ENCODE assay signal across 14 cellular contexts in genomic region chr1:111462368-111463028, GRCh38. TPM values are rescaled to one million over a fixed set of nuclear protein-coding genes. Genes with fewer than 3 reads are reported as not detected.
A peak's percentile ranks its signal among the peaks of the same experiment; 100 is the strongest.
DNase-seq lines count a peak whose midpoint lies in the region; ATAC-seq, FAIRE-seq and TF ChIP-seq lines count a peak whose summit lies in the region.
"Had no signal": no experiment of that assay in that cellular context is flagged by ENCODE, and none has a peak within 500 bp of the region (broad histone marks: within the 10 kb centered on the region; RNA-seq: fewer than 3 reads in every experiment).

No MANE protein-coding gene starts in this region.

- POLR2A ChIA-PET in H1 (lab: Charles Lee; ENCODE audit: partially characterized antibody): interaction anchor here (1.5 to 2.2 kb wide), 3 partner anchors 10 to 15 kb away, joined by 3 to 13 read pairs (median 5); partner anchors contain the start of gene WDR77

- no peak overlapping the region for H3K23ac ChIP-seq in H1 (ENCODE audit: insufficient read length)

- no peak overlapping the region for H2AFZ ChIP-seq in ACC112 (ENCODE audit: low read length, unreplicated experiment)
- H2AFZ ChIP-seq in H1 (ENCODE audit: low read length): no peak overlapping the region

- H2AK5ac ChIP-seq in H1 (ENCODE audit: low read depth, low read length): no peak overlapping the region

- no peak for TF ChIP-seq EP300 in H1 (IDR thresholded peaks at IDR 0.05; ENCODE audit: borderline replicate concordance in 1 of 2, low read depth in 2 of 2, low read length in 2 of 2)

- H4K8ac ChIP-seq in H1 (ENCODE audit: extremely low read depth, insufficient read depth, low read length): no peak overlapping the region

- no peak overlapping the region for H2BK12ac ChIP-seq in H1 (ENCODE audit: low read depth, low read length)

- no peak overlapping the region for H3K56ac ChIP-seq in H1 (replicated peaks; ENCODE audit: insufficient read length, low read depth, low read length)

- no peak for TF ChIP-seq POLR2A in H1 (IDR thresholded peaks at IDR 0.05; ENCODE audit: control extremely low read depth in 1 of 2, low read depth in 2 of 2, low read length in 2 of 2)

- H3K4me2 ChIP-seq in H1 (ENCODE audit: insufficient read depth in 1 of 2, low read depth in 2 of 2, low read length in 2 of 2): no peak overlapping the region

- peaks cover 17% of the 10 kb centered on the region for H3K4me1 ChIP-seq in ACC112 (ENCODE audit: control insufficient read depth, insufficient read depth, low read length, unreplicated experiment)
- no peaks in the 10 kb centered on the region for H3K4me1 ChIP-seq in H1 (replicated peaks in 1 of 4; ENCODE audit: control insufficient read depth in 3 of 4, insufficient read depth in 4 of 4, low read length in 3 of 4)

- no peaks in the 10 kb centered on the region for H4K20me1 ChIP-seq in H1 (replicated peaks in 1 of 2; ENCODE audit: control insufficient read depth in 1 of 2, insufficient read depth in 2 of 2, low read length in 2 of 2)

- H2BK20ac ChIP-seq in H1 (ENCODE audit: low read length): no peak overlapping the region

- peaks cover 38% of the 10 kb centered on the region for H3K36me3 Mint-ChIP-seq in nephron progenitor cell (ENCODE audit: low read depth)

- TF ChIP-seq RAD21 in H1 (IDR thresholded peaks at IDR 0.05 in 1 of 2, conservative IDR thresholded peaks at IDR 0.05 in 1 of 2; ENCODE audit: low read depth in 2 of 2, low read length in 2 of 2): no peak

- no peaks in the 10 kb centered on the region for H3K79me1 ChIP-seq in H1 (ENCODE audit: low read depth, low read length)

- DNase-seq in H1 (ENCODE audit: low read depth in 1 of 2, low spot score in 2 of 2) (no peak), nephron progenitor cell (no peak), NCI-H345 treated with DMSO at 0.1 percent for 48 hours (lab: John Stamatoyannopoulos, UW; ENCODE audit: unreplicated experiment) (no peak), NCI-H1105 treated with DMSO at 0.1 percent for 48 hours (lab: John Stamatoyannopoulos, UW) (no peak), cortex of kidney (lab: John Stamatoyannopoulos, UW) (no peak)
- DNase-seq: C1 segment of cervical spinal cord, Caco-2, KBM-7 had no signal

- no peaks in the 10 kb centered on the region for H3K23me2 ChIP-seq in H1 (ENCODE audit: low read depth, low read length)

- no peaks in the 10 kb centered on the region for H3K9me3 Mint-ChIP-seq in nephron progenitor cell

- no peaks in the 10 kb centered on the region for H3K4me1 Mint-ChIP-seq in nephron progenitor cell

- no peaks in the 10 kb centered on the region for H3K27me3 ChIP-seq in ACC112 (ENCODE audit: insufficient read depth, low read length)
- no peaks in the 10 kb centered on the region for H3K27me3 ChIP-seq in H1 (replicated peaks in 1 of 4; ENCODE audit: control insufficient read depth in 3 of 4, extremely low read depth in 1 of 4, insufficient read depth in 3 of 4, low read length in 3 of 4)

- H3K14ac ChIP-seq in H1 (ENCODE audit: insufficient read length): no peak overlapping the region

- no peaks in the 10 kb centered on the region for H3K79me2 ChIP-seq in ACC112 (ENCODE audit: control insufficient read depth, insufficient read depth, low read length, unreplicated experiment)
- no peaks in the 10 kb centered on the region for H3K79me2 ChIP-seq in H1 (ENCODE audit: control insufficient read depth in 1 of 2, insufficient read depth in 2 of 2, low read length in 2 of 2)

- H4K5ac ChIP-seq in H1 (ENCODE audit: insufficient read length, low read depth, low read length): no peak overlapping the region

- CTCF ChIA-PET in H1 (lab: Charles Lee; ENCODE audit: partially characterized antibody): interaction anchor here (0.6 to 1.5 kb wide), 7 partner anchors 9 to 635 kb away, joined by 3 to 4 read pairs (median 3); no protein-coding TSS in a partner anchor

- no peak overlapping the region for H2BK120ac ChIP-seq in H1 (replicated peaks; ENCODE audit: low read depth, low read length)

- H3K36me3 ChIP-seq in ACC112 (ENCODE audit: insufficient read depth, low read length) (peaks cover 30% of the 10 kb centered on the region), H1 (ENCODE audit: control insufficient read depth in 2 of 4, insufficient read depth in 4 of 4, low read length in 3 of 4) (peaks cover 5 to 43% (median 26%) of the 10 kb centered on the region in 4 experiments; a peak in 7 of 8 replicates)

- no peak for TF ChIP-seq CTCF in H1 (IDR thresholded peaks at IDR 0.05; ENCODE audit: control extremely low read depth in 1 of 3, insufficient read depth in 1 of 3, low read depth in 1 of 3, low read length in 3 of 3)
- no peak for TF ChIP-seq CTCF in nephron progenitor cell (IDR thresholded peaks at IDR 0.05)

- peak overlapping the region; percentile 1 for H3K27ac Mint-ChIP-seq in nephron progenitor cell

- no peak overlapping the region for H2BK15ac ChIP-seq in H1 (ENCODE audit: low read length)

- no peak overlapping the region for H4K91ac ChIP-seq in H1 (replicated peaks; ENCODE audit: insufficient read length, low read length)

- no peak overlapping the region for H3K9ac ChIP-seq in H1 (replicated peaks in 1 of 4; ENCODE audit: extremely low read depth in 1 of 4, low read depth in 3 of 4, low read length in 3 of 4)

- H3K18ac ChIP-seq in H1 (ENCODE audit: extremely low read depth, low read length): no peak overlapping the region

- no peaks in the 10 kb centered on the region for H3K9me3 ChIP-seq in H1 (ENCODE audit: insufficient read depth in 2 of 2, low read depth in 1 of 2, low read length in 1 of 2)
- H3K9me3 ChIP-seq: Caco-2 had no signal

- WGBS in H1 (ENCODE audit: extremely low coverage in 1 of 2, insufficient coverage in 1 of 2, insufficient read length in 1 of 2, insufficient replicate concordance in 2 of 2, low coverage in 1 of 2, low lambda C conversion rate in 2 of 2, missing lambda C conversion rate in 1 of 2), 2 experiments: 89% methylated on average over 4 of the region's 4 CpGs; no CpG with 5 or more reads in 1 of the 2 experiments

- FAIRE-seq in G401.6 (lab: Jason Lieb, UNC) (peak; percentile 81), H1 (lab: Jason Lieb, UNC) (no peak)

- H3K4me3 ChIP-seq in ACC112 (ENCODE audit: low read depth, low read length): no peak overlapping the region
- no peak overlapping the region for H3K4me3 ChIP-seq in H1 (ENCODE audit: extremely low read depth in 1 of 4, insufficient read depth in 2 of 4, low read depth in 3 of 4, low read length in 4 of 4)
- H3K4me3 ChIP-seq: SK-N-MC had no signal

- H3K27ac ChIP-seq in ACC112 (ENCODE audit: low read depth, low read length): 0 out of 2 replicates have a peak overlapping the region, but pooled peaks have one; percentile 34
- H3K27ac ChIP-seq in H1 (ENCODE audit: low read depth, low read length): no peak overlapping the region
- H3K27ac ChIP-seq: SK-N-MC had no signal

- no peak for ATAC-seq in HG03025 (IDR thresholded peaks at IDR 0.05; ENCODE audit: low FRiP score, unreplicated experiment)
- ATAC-seq: PC-3 had no signal

- no peak overlapping the region for H2BK5ac ChIP-seq in H1 (ENCODE audit: low read depth, low read length)

- no peak overlapping the region for H3K4ac ChIP-seq in H1 (replicated peaks; ENCODE audit: insufficient read length, low read depth, low read length)

- no peak overlapping the region for H3K4me3 Mint-ChIP-seq in nephron progenitor cell

- no peaks in the 10 kb centered on the region for H3K27me3 Mint-ChIP-seq in nephron progenitor cell (ENCODE audit: low read depth, poor library complexity)

RNA-seq across cellular contexts. Expression of gene C1orf162, which starts 11.3 kb away (rescaled TPM):
- 0.13 and 0.42 TPM in 2 replicates for total RNA-seq in H1 (2021; fragmentation: NEBNext Ultra II Directional; extraction: Animal tissue kit (Norgen Biotek cat#: 25700))
- 0.42 and 0.86 TPM in 2 replicates for polyA plus RNA-seq in H1 (2011; rRNA removed)
- 0.28 TPM for polyA plus RNA-seq in H1 (2011; cell fraction: cytosol; rRNA removed)
- polyA plus RNA-seq in H1 (2011; cell fraction: nucleus; rRNA removed): 0.57 TPM
- 0.20 to 0.36 TPM (median 0.31 TPM) in 4 replicates for polyA plus RNA-seq in H1 (2012, experiment 1 of 2)
- not detected for polyA plus RNA-seq in H1 (2012, experiment 2 of 2)
- polyA plus RNA-seq in H1 (2013, experiment 1 of 2): 0.61 TPM
- polyA plus RNA-seq in H1 (2013, experiment 2 of 2): 0.46 TPM
- 0.12 and 0.47 TPM in 2 replicates for polyA minus RNA-seq in H1 (2011; rRNA and poly(A)+ RNA removed)
- polyA minus RNA-seq in H1 (2011; cell fraction: cytosol; rRNA and poly(A)+ RNA removed): not detected
- polyA minus RNA-seq in H1 (2011; cell fraction: nucleus; rRNA and poly(A)+ RNA removed): not detected

RNA-seq across cellular contexts. Expression of gene ATP5PB, which starts 13.2 kb away (rescaled TPM):
- total RNA-seq in H1 (2021; fragmentation: NEBNext Ultra II Directional; extraction: Animal tissue kit (Norgen Biotek cat#: 25700)): 252 and 262 TPM in 2 replicates
- 129 and 232 TPM in 2 replicates for polyA plus RNA-seq in H1 (2011; rRNA removed)
- 240 TPM for polyA plus RNA-seq in H1 (2011; cell fraction: cytosol; rRNA removed)
- 68.5 TPM for polyA plus RNA-seq in H1 (2011; cell fraction: nucleus; rRNA removed)
- polyA plus RNA-seq in H1 (2012, experiment 1 of 2): 258 to 301 TPM (median 287 TPM) in 4 replicates
- polyA plus RNA-seq in H1 (2012, experiment 2 of 2): 34.8 TPM
- 215 TPM for polyA plus RNA-seq in H1 (2013, experiment 1 of 2)
- polyA plus RNA-seq in H1 (2013, experiment 2 of 2): 221 TPM
- 128 and 176 TPM in 2 replicates for polyA minus RNA-seq in H1 (2011; rRNA and poly(A)+ RNA removed)
- polyA minus RNA-seq in H1 (2011; cell fraction: cytosol; rRNA and poly(A)+ RNA removed): 113 TPM
- polyA minus RNA-seq in H1 (2011; cell fraction: nucleus; rRNA and poly(A)+ RNA removed): 51.8 TPM

RNA-seq across cellular contexts. Expression of gene WDR77, which starts 13.4 kb away (rescaled TPM):
- total RNA-seq in H1 (2021; fragmentation: NEBNext Ultra II Directional; extraction: Animal tissue kit (Norgen Biotek cat#: 25700)): 61.6 and 66.0 TPM in 2 replicates
- 139 and 156 TPM in 2 replicates for polyA plus RNA-seq in H1 (2011; rRNA removed)
- polyA plus RNA-seq in H1 (2011; cell fraction: cytosol; rRNA removed): 153 TPM
- polyA plus RNA-seq in H1 (2011; cell fraction: nucleus; rRNA removed): 233 TPM
- 65.0 to 85.9 TPM (median 77.1 TPM) in 4 replicates for polyA plus RNA-seq in H1 (2012, experiment 1 of 2)
- 86.7 TPM for polyA plus RNA-seq in H1 (2012, experiment 2 of 2)
- polyA plus RNA-seq in H1 (2013, experiment 1 of 2): 40.2 TPM
- polyA plus RNA-seq in H1 (2013, experiment 2 of 2): 41.4 TPM
- polyA minus RNA-seq in H1 (2011; rRNA and poly(A)+ RNA removed): 257 and 268 TPM in 2 replicates
- 50.4 TPM for polyA minus RNA-seq in H1 (2011; cell fraction: cytosol; rRNA and poly(A)+ RNA removed)
- polyA minus RNA-seq in H1 (2011; cell fraction: nucleus; rRNA and poly(A)+ RNA removed): 83.0 TPM

RNA-seq across cellular contexts. Expression of gene OVGP1, which starts 35.0 kb away (rescaled TPM):
- 0.33 and 0.80 TPM in 2 replicates for total RNA-seq in H1 (2021; fragmentation: NEBNext Ultra II Directional; extraction: Animal tissue kit (Norgen Biotek cat#: 25700))
- polyA plus RNA-seq in H1 (2011; rRNA removed): 1.2 and 1.7 TPM in 2 replicates
- 2.2 TPM for polyA plus RNA-seq in H1 (2011; cell fraction: cytosol; rRNA removed)
- 5.6 TPM for polyA plus RNA-seq in H1 (2011; cell fraction: nucleus; rRNA removed)
- polyA plus RNA-seq in H1 (2012, experiment 1 of 2): 1.1 to 2.8 TPM (median 1.5 TPM) in 4 replicates
- polyA plus RNA-seq in H1 (2012, experiment 2 of 2): 0.09 TPM
- 0.91 TPM for polyA plus RNA-seq in H1 (2013, experiment 1 of 2)
- 1.0 TPM for polyA plus RNA-seq in H1 (2013, experiment 2 of 2)
- 0.79 and 2.7 TPM in 2 replicates for polyA minus RNA-seq in H1 (2011; rRNA and poly(A)+ RNA removed)
- polyA minus RNA-seq in H1 (2011; cell fraction: cytosol; rRNA and poly(A)+ RNA removed): not detected
- 7.1 TPM for polyA minus RNA-seq in H1 (2011; cell fraction: nucleus; rRNA and poly(A)+ RNA removed)

RNA-seq across cellular contexts. Expression of gene ADORA3, which starts 40.9 kb away (rescaled TPM):
- total RNA-seq in H1 (2021; fragmentation: NEBNext Ultra II Directional; extraction: Animal tissue kit (Norgen Biotek cat#: 25700)): not detected in 2 replicates
- 0.03 TPM in 1 of 2 replicates, not detected in the other for polyA plus RNA-seq in H1 (2011; rRNA removed)
- polyA plus RNA-seq in H1 (2011; cell fraction: cytosol; rRNA removed): not detected
- not detected for polyA plus RNA-seq in H1 (2011; cell fraction: nucleus; rRNA removed)
- polyA plus RNA-seq in H1 (2012, experiment 1 of 2): not detected in 4 replicates
- not detected for polyA plus RNA-seq in H1 (2012, experiment 2 of 2)
- polyA plus RNA-seq in H1 (2013, experiment 1 of 2): not detected
- not detected for polyA plus RNA-seq in H1 (2013, experiment 2 of 2)
- 0.39 TPM in 1 of 2 replicates, not detected in the other for polyA minus RNA-seq in H1 (2011; rRNA and poly(A)+ RNA removed)
- not detected for polyA minus RNA-seq in H1 (2011; cell fraction: cytosol; rRNA and poly(A)+ RNA removed)
- not detected for polyA minus RNA-seq in H1 (2011; cell fraction: nucleus; rRNA and poly(A)+ RNA removed)
- total RNA-seq: Caco-2, HT1080, PC-3 had no signal
